9 cellular contexts compared by ENCODE assay signal in the genomic region with DNA sequence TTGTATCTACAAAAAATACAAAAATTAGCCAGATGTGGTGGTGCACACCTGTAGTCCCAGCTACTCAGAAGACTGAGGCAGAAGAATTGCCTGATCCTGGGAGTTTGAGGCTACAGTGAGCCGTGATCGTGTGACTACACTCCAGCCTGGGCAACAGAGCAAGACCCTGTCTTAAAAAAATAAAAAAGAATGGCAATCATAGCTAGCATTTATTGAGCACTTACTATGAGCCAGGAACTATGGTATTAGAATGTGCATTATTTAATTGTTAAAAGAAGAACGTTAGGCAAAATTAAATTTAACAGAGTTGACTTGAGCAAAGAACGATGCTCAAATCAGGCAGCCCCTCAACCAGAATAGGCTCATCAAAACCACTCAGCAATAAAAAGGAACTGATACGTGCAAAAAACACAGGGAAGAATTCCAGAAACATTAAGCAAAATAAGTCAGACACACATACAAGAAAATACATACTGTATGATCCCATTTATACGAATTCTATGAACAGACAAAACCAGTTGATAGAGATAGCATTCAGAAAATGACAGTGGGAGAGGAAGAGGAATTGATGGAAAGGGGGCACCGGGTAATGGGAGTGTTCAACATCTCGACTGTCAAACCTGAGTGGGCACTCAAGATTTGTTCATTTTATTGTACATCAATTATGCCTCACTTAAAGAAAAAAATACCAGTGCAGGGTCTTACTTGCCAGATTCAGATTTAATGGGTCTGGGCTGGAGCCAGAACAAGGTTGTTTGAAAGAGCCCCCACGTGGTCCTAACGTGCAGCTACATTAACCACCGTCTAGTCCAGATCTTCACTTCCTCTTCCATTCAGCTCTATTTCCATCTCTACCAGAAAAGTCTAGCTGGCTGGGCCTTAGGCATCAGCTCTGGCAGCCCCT. TPM values are rescaled to one million over a fixed set of nuclear protein-coding genes. Genes with fewer than 3 reads are reported as not detected.
DNase-seq lines count a peak whose midpoint lies in the region; FAIRE-seq and TF ChIP-seq lines count a peak whose summit lies in the region.
"Had no signal": no experiment of that assay in that cellular context is flagged by ENCODE, and none has a peak within 500 bp of the region (broad histone marks: within the 10 kb centered on the region; RNA-seq: fewer than 3 reads in every experiment).

No MANE protein-coding gene starts in this region.

- no peak overlapping the region for H3K4me3 ChIP-seq in suprapubic skin

- H3K36me3 Mint-ChIP-seq in osteocyte (ENCODE audit: unreplicated experiment), result no peaks in the 10 kb centered on the region

- 53% methylated on average over 11 of the region's 11 CpGs for WGBS in suprapubic skin

- TF ChIP-seq POLR2A in suprapubic skin (IDR thresholded peaks at IDR 0.05), result no peak

- H3K27ac Mint-ChIP-seq in osteocyte (ENCODE audit: unreplicated experiment), result no peak overlapping the region

- no peaks in the 10 kb centered on the region for H3K36me3 ChIP-seq in suprapubic skin

- H3K9me3 ChIP-seq in suprapubic skin, result no peaks in the 10 kb centered on the region

- no peak for FAIRE-seq in RCC 7860 (lab: Jason Lieb, UNC)

- no peak overlapping the region for H3K27ac ChIP-seq in suprapubic skin
- H3K27ac ChIP-seq: C4-2B had no signal

- no peaks in the 10 kb centered on the region for H3K9me3 Mint-ChIP-seq in osteocyte (ENCODE audit: unreplicated experiment)

- POLR2A ChIA-PET in HEK293T (lab: Yijun Ruan, JAX), result interaction anchor here (0.8 to 2.1 kb wide), 4 partner anchors 11 to 201 kb away, joined by 3 to 15 read pairs (median 4); a partner anchor contains a TSS

- TF ChIP-seq CTCF in osteocyte (IDR thresholded peaks at IDR 0.05) (peak; percentile 32), suprapubic skin (IDR thresholded peaks at IDR 0.05) (peak in 1 of 2 donors; percentile 2)

- DNase-seq in NCI-H2171 treated with DMSO at 0.1 percent for 48 hours (lab: John Stamatoyannopoulos, UW), result peak; percentile 31
- no peak for DNase-seq in NCI-H2171 (lab: John Stamatoyannopoulos, UW)
- DNase-seq in HEK293T (ENCODE audit: extremely low spot score), result peak; percentile 59
- DNase-seq in RCC 7860 (ENCODE audit: low spot score), result peak; percentile 33
- DNase-seq in central memory CD4-positive, alpha-beta T cell, result peak; percentile 27
- no peak for DNase-seq in osteocyte (ENCODE audit: extremely low spot score, unreplicated experiment)
- no peak for DNase-seq in AG08396 (ENCODE audit: low spot score)
- no peak for DNase-seq in suprapubic skin (ENCODE audit: low spot score in 2 of 2)

- H3K4me1 ChIP-seq in suprapubic skin, result peaks cover 63% of the 10 kb centered on the region

- H3K4me1 Mint-ChIP-seq in osteocyte (ENCODE audit: unreplicated experiment), result peaks cover 43% of the 10 kb centered on the region

- no peaks in the 10 kb centered on the region for H3K27me3 ChIP-seq in suprapubic skin

- no peak overlapping the region for H3K4me3 Mint-ChIP-seq in osteocyte (ENCODE audit: unreplicated experiment)

- H3K27me3 Mint-ChIP-seq in osteocyte (ENCODE audit: unreplicated experiment), result no peaks in the 10 kb centered on the region

- CTCF ChIA-PET in HEK293T (lab: Yijun Ruan, JAX), result interaction anchor here (0.6 to 2.0 kb wide), 7 partner anchors 8 to 98 kb away, joined by 3 to 14 read pairs (median 6); no protein-coding TSS in a partner anchor

- no peak for TF ChIP-seq EP300 in suprapubic skin (IDR thresholded peaks at IDR 0.05)

TF ChIP-seq in HEK293T, 16 proteins besides CTCF, POLR2A, EP300 and RAD21:
- peak; percentile 40; the same call in 1 of the 2 replicates for TF ChIP-seq ZNF384 (IDR thresholded peaks at IDR 0.05)
- TF ChIP-seq HDGF (IDR thresholded peaks at IDR 0.05; ENCODE audit: borderline replicate concordance), result no peak

RNA-seq across cellular contexts. Expression of a gene that starts 8.0 kb away (rescaled TPM):
- total RNA-seq in osteocyte, result 2.5 and 3.2 TPM in 2 replicates
- 100 to 1,000 TPM in 1 of 4 donors, 10 to 100 TPM in 3; 74.2 to 143 (median 93.7) TPM for total RNA-seq in suprapubic skin

RNA-seq across cellular contexts. Expression of a gene that starts 16.6 kb away (rescaled TPM):
- total RNA-seq in osteocyte (16.4 and 17.0 TPM in 2 replicates), suprapubic skin (100 to 1,000 TPM; 157 to 297 (median 204) TPM)

RNA-seq across cellular contexts. Expression of a gene that starts 25.4 kb away (rescaled TPM):
- 170 and 188 TPM in 2 replicates for total RNA-seq in osteocyte
- total RNA-seq in suprapubic skin, result 100 to 1,000 TPM; 276 to 352 (median 281) TPM

RNA-seq across cellular contexts. Expression of a gene that starts 56.8 kb away (rescaled TPM):
- total RNA-seq in osteocyte, result 0.21 and 0.55 TPM in 2 replicates
- total RNA-seq in suprapubic skin, result 10 to 100 TPM; 12.4 to 29.9 (median 27.8) TPM

Comparison
In these comparisons a context has a peak if more than half of its experiments do, and no peak if none do; other contexts are left out.
1. DNase-seq: peak in NCI-H2171 treated with DMSO at 0.1 percent for 48 hours (single experiment), HEK293T (single experiment), RCC 7860 (single experiment) and central memory CD4-positive, alpha-beta T cell (single experiment); none in NCI-H2171 (single experiment), osteocyte (single experiment), AG08396 (single experiment) and suprapubic skin (0 of 2).
2. RNA of a gene that starts 8.0 kb away (total RNA-seq): 74.2 to 143 TPM in suprapubic skin; 2.5 to 3.2 TPM in osteocyte; every median in the first group is over 10 times any median in the second.